In genomic region chr22:39008251-39008850, GRCh38 we compare ENCODE assay signal across 8 cellular contexts. TPM values are rescaled to one million over a fixed set of nuclear protein-coding genes. Genes with fewer than 3 reads are reported as not detected.
"Had no signal": no experiment of that assay in that cellular context is flagged by ENCODE, and none has a peak within 500 bp of the region (broad histone marks: within the 10 kb centered on the region; RNA-seq: fewer than 3 reads in every experiment).

No MANE protein-coding gene starts in this region.

RNA-seq across cellular contexts. Expression of gene APOBEC3C, which starts 5.7 kb away (rescaled TPM):
- polyA plus RNA-seq: neural cell had no signal

RNA-seq across cellular contexts. Expression of gene APOBEC3D, which starts 12.6 kb away (rescaled TPM):
- polyA plus RNA-seq: neural cell had no signal

RNA-seq across cellular contexts. Expression of gene APOBEC3B, which starts 26.2 kb away (rescaled TPM):
- polyA plus RNA-seq: naive thymus-derived CD4-positive, alpha-beta T cell; neural cell had no signal

RNA-seq across cellular contexts. Expression of gene APOBEC3F, which starts 32.3 kb away (rescaled TPM):
- polyA plus RNA-seq: neural cell had no signal

RNA-seq across cellular contexts. Expression of gene APOBEC3A, which starts 50.9 kb away (rescaled TPM):
- total RNA-seq: hepatocyte, lung microvascular endothelial cell, mucosa of gallbladder, progenitor cell of endocrine pancreas, pulmonary artery endothelial cell, renal cortical epithelial cell had no signal
- polyA plus RNA-seq: hepatocyte, neural cell had no signal
